In genomic region chr13:20566424-20566916, GRCh38 we compare ENCODE assay signal across 7 cellular contexts. TPM values are rescaled to one million over a fixed set of nuclear protein-coding genes. Genes with fewer than 3 reads are reported as not detected.
DNase-seq lines count a peak whose midpoint lies in the region; ATAC-seq and TF ChIP-seq lines count a peak whose summit lies in the region.

No MANE protein-coding gene starts in this region.

- H3K27ac Mint-ChIP-seq in T-cell, result peak overlapping the region; percentile 84 to 87
- peak overlapping the region; percentile 79 to 91 for H3K27ac Mint-ChIP-seq in natural killer cell treated with Interleukin-12 subunit alpha and Interleukin-12 subunit beta and Interleukin-15 and Interleukin-18, amount 100 ng/mL, for 72 hours

- peak overlapping the region; percentile 88 to 97 (median 90) for H3K4me3 Mint-ChIP-seq in T-cell
- H3K4me3 Mint-ChIP-seq in natural killer cell treated with Interleukin-12 subunit alpha and Interleukin-12 subunit beta and Interleukin-15 and Interleukin-18, amount 100 ng/mL, for 72 hours, result peak overlapping the region; percentile 88

- H3K4me2 ChIP-seq in Karpas-422 (ENCODE audit: low read depth, low read length, poor library complexity, severe bottlenecking), result peak overlapping the region; percentile 100

- peak overlapping the region; percentile 86 for H2AFZ ChIP-seq in Karpas-422 (ENCODE audit: low read length)

- H3K9me3 ChIP-seq in Karpas-422 (ENCODE audit: low read length), result peaks cover 12% of the 10 kb centered on the region

- no peaks in the 10 kb centered on the region for H3K9me2 ChIP-seq in Karpas-422 (replicated peaks; ENCODE audit: insufficient read depth, low read length)

- H4K20me1 ChIP-seq in Karpas-422 (ENCODE audit: insufficient read depth, low read depth, low read length), result no peaks in the 10 kb centered on the region

- no peaks in the 10 kb centered on the region; the same call in 1 of the 2 replicates for H3K36me3 ChIP-seq in Karpas-422 (ENCODE audit: insufficient read depth, low read length)

- H3K9ac ChIP-seq in Karpas-422 (ENCODE audit: low read length), result peak overlapping the region; percentile 90

- DNase-seq in ELR (ENCODE audit: low read depth), result peak; percentile 91
- DNase-seq in Karpas-422, result no peak
- peak in 5 of 34 experiments; percentile 0 to 13 (median 2) for DNase-seq in T-cell
- peak; percentile 74 for DNase-seq in epithelial cell of proximal tubule (ENCODE audit: low read depth)
- no peak for DNase-seq in natural killer cell treated with Interleukin-12 subunit alpha and Interleukin-12 subunit beta and Interleukin-15 and Interleukin-18, amount 100 ng/mL, for 72 hours (ENCODE audit: low spot score)
- no peak for DNase-seq in Ammon's horn (ENCODE audit: low spot score)

- no peaks in the 10 kb centered on the region for H3K27me3 ChIP-seq in Karpas-422 (ENCODE audit: low read length)

- peaks cover 8 to 18% (median 16%) of the 10 kb centered on the region in 3 donors for H3K4me1 Mint-ChIP-seq in T-cell
- peaks cover 7 to 13% of the 10 kb centered on the region in 2 donors for H3K4me1 Mint-ChIP-seq in natural killer cell treated with Interleukin-12 subunit alpha and Interleukin-12 subunit beta and Interleukin-15 and Interleukin-18, amount 100 ng/mL, for 72 hours (ENCODE audit: low read depth in 2 of 2)

- no peaks in the 10 kb centered on the region for H3K36me3 Mint-ChIP-seq in T-cell
- peaks cover 13% of the 10 kb centered on the region for H3K36me3 Mint-ChIP-seq in natural killer cell treated with Interleukin-12 subunit alpha and Interleukin-12 subunit beta and Interleukin-15 and Interleukin-18, amount 100 ng/mL, for 72 hours

- peaks cover 13% of the 10 kb centered on the region for H3K4me1 ChIP-seq in Karpas-422 (ENCODE audit: low read length)

- CTCF ChIA-PET in T-cell (lab: Charles Lee), result interaction anchor here in 1 of 2 donors (1.6 kb wide), 1 partner anchor 72 kb away, joined by 3 read pairs; no protein-coding TSS in a partner anchor

- peaks cover 0 to 8% (median 3%) of the 10 kb centered on the region in 3 donors for H3K9me3 Mint-ChIP-seq in T-cell
- no peaks in the 10 kb centered on the region for H3K9me3 Mint-ChIP-seq in natural killer cell treated with Interleukin-12 subunit alpha and Interleukin-12 subunit beta and Interleukin-15 and Interleukin-18, amount 100 ng/mL, for 72 hours

- ATAC-seq in GM21529 (IDR thresholded peaks at IDR 0.05; ENCODE audit: unreplicated experiment) (peak; percentile 31), T-cell (replicated peaks in 1 of 4) (peak in 1 of 4 experiments; percentile 69)
- ATAC-seq in natural killer cell treated with Interleukin-12 subunit alpha and Interleukin-12 subunit beta and Interleukin-15 and Interleukin-18, amount 100 ng/mL, for 72 hours, result no peak

- no peak for TF ChIP-seq CTCF in epithelial cell of proximal tubule (conservative IDR thresholded peaks at IDR 0.05; ENCODE audit: low read depth, low read length)

- H3K27me3 Mint-ChIP-seq in T-cell, result no peaks in the 10 kb centered on the region
- no peaks in the 10 kb centered on the region for H3K27me3 Mint-ChIP-seq in natural killer cell treated with Interleukin-12 subunit alpha and Interleukin-12 subunit beta and Interleukin-15 and Interleukin-18, amount 100 ng/mL, for 72 hours

- H3K79me2 ChIP-seq in Karpas-422 (ENCODE audit: low read length), result peaks cover 20% of the 10 kb centered on the region

- POLR2A ChIA-PET in T-cell (lab: Charles Lee), result interaction anchor here in 1 of 2 donors (0.6 kb wide), 1 partner anchor 224 kb away, joined by 3 read pairs; no protein-coding TSS in a partner anchor

- peak overlapping the region; percentile 76; the same call in 1 of the 2 replicates for H3K27ac ChIP-seq in Karpas-422 (ENCODE audit: low read length)

- H3K4me3 ChIP-seq in Karpas-422 (ENCODE audit: low read length) (peak overlapping the region; percentile 91), epithelial cell of proximal tubule (ENCODE audit: low read depth, low read length) (peak overlapping the region; percentile 73)

RNA-seq across cellular contexts. Expression of gene IFT88, which starts 0.5 kb away (rescaled TPM):
- total RNA-seq in Karpas-422 (2014; rRNA removed; shearing (Covaris generic); ENCODE audit: low replicate concordance), result 7.4 and 10.8 TPM in 2 replicates
- total RNA-seq in T-cell (1 to 10 TPM; 7.6 to 9.8 (median 8.6) TPM), epithelial cell of proximal tubule (9.3 and 15.2 TPM in 2 replicates)
- total RNA-seq in natural killer cell treated with Interleukin-12 subunit alpha and Interleukin-12 subunit beta and Interleukin-15 and Interleukin-18, amount 100 ng/mL, for 72 hours, result 10 to 100 TPM in 1 of 2 donors, 1 to 10 TPM in 1; 4.0 to 10.7 TPM

RNA-seq across cellular contexts. Expression of gene CRYL1, which starts 40.8 kb away (rescaled TPM):
- 1.7 and 3.0 TPM in 2 replicates for total RNA-seq in Karpas-422 (2014; rRNA removed; shearing (Covaris generic); ENCODE audit: low replicate concordance)
- total RNA-seq in T-cell (10 to 100 TPM; 12.3 to 21.5 (median 17.9) TPM), epithelial cell of proximal tubule (18.7 and 41.3 TPM in 2 replicates)
- total RNA-seq in natural killer cell treated with Interleukin-12 subunit alpha and Interleukin-12 subunit beta and Interleukin-15 and Interleukin-18, amount 100 ng/mL, for 72 hours, result 1 to 10 TPM; 5.2 to 9.0 TPM

Comparison
In these comparisons a context has a peak if more than half of its experiments do, and no peak if none do; other contexts are left out.
1. DNase-seq: peak in ELR (single experiment) and epithelial cell of proximal tubule (single experiment); none in Karpas-422 (single experiment), natural killer cell treated with Interleukin-12 subunit alpha and Interleukin-12 subunit beta and Interleukin-15 and Interleukin-18, amount 100 ng/mL, for 72 hours (single experiment) and Ammon's horn (single experiment).